Comparison of ENCODE assay signal across 13 cellular contexts in the genomic region with DNA sequence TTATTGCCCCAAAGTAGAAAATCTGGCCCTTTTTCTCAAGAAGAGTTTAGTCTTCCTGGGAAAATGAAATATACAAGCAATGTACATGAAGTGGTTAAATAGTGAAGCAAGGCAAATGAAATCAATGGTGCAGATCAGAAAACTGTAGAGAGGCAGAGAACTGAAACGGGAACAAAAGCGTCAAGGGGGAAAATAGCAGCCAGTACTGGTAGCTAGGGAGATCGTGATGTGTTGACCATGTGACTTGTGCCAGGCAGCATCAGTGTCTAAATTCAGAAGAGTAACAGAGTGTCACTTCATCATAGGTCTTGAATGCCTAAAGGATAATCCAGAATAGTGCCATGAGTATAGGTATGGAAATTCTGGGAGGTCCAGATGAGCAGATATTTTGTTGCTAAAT.
DNase-seq lines count a peak whose midpoint lies in the region; ATAC-seq lines count a peak whose summit lies in the region.
"Had no signal": no experiment of that assay in that cellular context is flagged by ENCODE, and none has a peak within 500 bp of the region (broad histone marks: within the 10 kb centered on the region; RNA-seq: fewer than 3 reads in every experiment).

No MANE protein-coding gene starts in this region.

- DNase-seq in retina (no peak), SKM-1 (lab: John Stamatoyannopoulos, UW; ENCODE audit: unreplicated experiment) (no peak), amniotic stem cell (lab: John Stamatoyannopoulos, UW) (no peak), dedifferentiated amniotic fluid mesenchymal stem cell (ENCODE audit: extremely low spot score) (no peak)
- DNase-seq: activated CD8-positive, alpha-beta memory T cell treated with anti-CD3 and anti-CD28 coated beads, Interleukin-2, amount 10 ng/mL, durations not matched to agents 7 days and 5 days; midbrain; NCI-H774; upper lobe of right lung had no signal

- ATAC-seq in GM19328 (IDR thresholded peaks at IDR 0.05; ENCODE audit: unreplicated experiment): peak; percentile 66
- peak; percentile 64 for ATAC-seq in HG02763 (IDR thresholded peaks at IDR 0.05; ENCODE audit: unreplicated experiment)
- ATAC-seq in HG03521 (IDR thresholded peaks at IDR 0.05; ENCODE audit: unreplicated experiment): peak; percentile 45
- ATAC-seq: activated CD8-positive, alpha-beta memory T cell treated with anti-CD3 and anti-CD28 coated beads, Interleukin-2, amount 10 ng/mL, durations not matched to agents 7 days and 5 days; upper lobe of right lung had no signal

- no peak overlapping the region for H3K27ac ChIP-seq in BLaER1 treated with 17β-estradiol and CSF1 and Interleukin-3, amounts not matched to agents 10 nM and 100 nM
- H3K27ac ChIP-seq: ascending aorta, upper lobe of right lung had no signal

- H3K4me1 ChIP-seq in BLaER1 treated with 17β-estradiol and CSF1 and Interleukin-3, amounts not matched to agents 10 nM and 100 nM: peaks cover 0 to 12% (median 7%) of the 10 kb centered on the region in 10 experiments; a peak in 12 of 20 replicates
- H3K4me1 ChIP-seq: ascending aorta, upper lobe of right lung had no signal

- no peak overlapping the region for H3K9ac ChIP-seq in BLaER1 treated with 17β-estradiol and CSF1 and Interleukin-3, amounts not matched to agents 10 nM and 100 nM

- H3K36me3 ChIP-seq in BLaER1 treated with 17β-estradiol and CSF1 and Interleukin-3, amounts not matched to agents 10 nM and 100 nM: no peaks in the 10 kb centered on the region
- H3K36me3 ChIP-seq: ascending aorta, upper lobe of right lung had no signal

- peak overlapping the region in 6 of 11 experiments; percentile 2 to 55 (median 24); a peak in 11 of 22 replicates for H3K4me2 ChIP-seq in BLaER1 treated with 17β-estradiol and CSF1 and Interleukin-3, amounts not matched to agents 10 nM and 100 nM

- no peaks in the 10 kb centered on the region for H3K27me3 ChIP-seq in BLaER1 treated with 17β-estradiol and CSF1 and Interleukin-3, amounts not matched to agents 10 nM and 100 nM
- H3K27me3 ChIP-seq: ascending aorta, upper lobe of right lung had no signal

- H4K20me1 ChIP-seq in BLaER1 treated with 17β-estradiol and CSF1 and Interleukin-3, amounts not matched to agents 10 nM and 100 nM: no peaks in the 10 kb centered on the region

- H3K4me3 ChIP-seq in BLaER1 treated with 17β-estradiol and CSF1 and Interleukin-3, amounts not matched to agents 10 nM and 100 nM: no peak overlapping the region
- H3K4me3 ChIP-seq: ascending aorta, upper lobe of right lung had no signal

- no peaks in the 10 kb centered on the region for H3K9me3 ChIP-seq in BLaER1 treated with 17β-estradiol and CSF1 and Interleukin-3, amounts not matched to agents 10 nM and 100 nM (replicated peaks in 1 of 11)
- H3K9me3 ChIP-seq: ascending aorta, upper lobe of right lung had no signal
